23 cellular contexts compared by ENCODE assay signal in the genomic region with DNA sequence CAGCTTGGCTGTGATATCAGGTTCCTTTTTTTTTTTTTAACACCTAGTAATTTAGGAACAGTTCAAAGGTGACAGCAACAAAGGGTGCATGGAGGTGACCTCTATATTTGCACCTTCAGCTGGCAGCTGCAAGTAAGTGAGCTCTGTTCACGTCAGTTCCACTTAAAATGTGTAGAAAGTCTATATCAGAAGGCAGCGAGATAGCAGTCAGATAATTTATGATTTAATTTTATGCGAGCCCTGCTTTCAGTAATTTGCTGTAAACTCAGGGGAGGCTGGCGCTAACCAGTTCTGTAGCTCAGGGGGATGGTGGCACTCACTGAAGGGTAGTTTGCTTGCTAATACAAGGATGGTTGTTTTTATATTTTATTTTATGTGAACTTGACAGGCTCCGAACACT.
DNase-seq lines count a peak whose midpoint lies in the region; TF ChIP-seq lines count a peak whose summit lies in the region.
"Had no signal": no experiment of that assay in that cellular context is flagged by ENCODE, and none has a peak within 500 bp of the region (broad histone marks: within the 10 kb centered on the region; RNA-seq: fewer than 3 reads in every experiment).

No MANE protein-coding gene starts in this region.

- H3K9me3 ChIP-seq in BE2C (no peaks in the 10 kb centered on the region), SK-N-SH (no peaks in the 10 kb centered on the region), vagina (no peaks in the 10 kb centered on the region), HAP-1 (no peaks in the 10 kb centered on the region)
- H3K9me3 ChIP-seq in CD4-positive, alpha-beta memory T cell (ENCODE audit: control insufficient read depth in 1 of 2, low read length in 2 of 2) = no peaks in the 10 kb centered on the region
- H3K9me3 ChIP-seq: BLaER1 treated with 17β-estradiol and CSF1 and Interleukin-3, amounts not matched to agents 10 nM and 100 nM had no signal

- DNase-seq in BE2C = peak; percentile 26
- DNase-seq in NCI-H1417 treated with DMSO at 0.1 percent for 48 hours (lab: John Stamatoyannopoulos, UW) = peak; percentile 4
- DNase-seq in SK-N-SH = peak; percentile 30
- DNase-seq in CD4-positive, alpha-beta memory T cell = no peak
- no peak for DNase-seq in vagina (ENCODE audit: extremely low spot score in 2 of 2)
- no peak for DNase-seq in HAP-1 (ENCODE audit: low spot score in 2 of 2)
- DNase-seq: CD4-positive, alpha-beta T cell; COR-L47; GM23248; HCEC 1CT; IMR-90; MM.1S; NCI-H1436; NCI-H2029; NCI-H345; NCI-H510A treated with DMSO at 0.1 percent for 48 hours; Right ventricle myocardium superior; RPMI8226; SW 1271; T-helper 17 cell had no signal

- TF ChIP-seq CTCF in BE2C (IDR thresholded peaks at IDR 0.05; ENCODE audit: low read depth, low read length) (no peak), SK-N-SH (IDR thresholded peaks at IDR 0.05) (no peak), nephron (IDR thresholded peaks at IDR 0.05; ENCODE audit: unreplicated experiment in 3 of 3) (no peak), vagina (IDR thresholded peaks at IDR 0.05) (no peak)

- H3K36me3 Mint-ChIP-seq in nephron (ENCODE audit: low read depth) = no peaks in the 10 kb centered on the region
- H3K36me3 Mint-ChIP-seq in CD4-positive, alpha-beta memory T cell = no peaks in the 10 kb centered on the region

- H3F3A ChIP-seq in SK-N-SH (replicated peaks; ENCODE audit: insufficient read depth) = no peaks in the 10 kb centered on the region

- intact Hi-C loops in CD4-positive, alpha-beta memory T cell (cut with micrococcal nuclease) = no loop called here
- intact Hi-C loops in vagina (cut with DNase I) = no loop called here

- no peaks in the 10 kb centered on the region for H3K79me2 ChIP-seq in SK-N-SH (ENCODE audit: insufficient read depth)

- H3K36me3 ChIP-seq in BE2C (no peaks in the 10 kb centered on the region), SK-N-SH (replicated peaks in 1 of 2; ENCODE audit: control insufficient read depth in 1 of 2, insufficient read depth in 2 of 2, low read length in 1 of 2) (no peaks in the 10 kb centered on the region), vagina (no peaks in the 10 kb centered on the region), HAP-1 (replicated peaks) (no peaks in the 10 kb centered on the region)
- H3K36me3 ChIP-seq in CD4-positive, alpha-beta memory T cell (ENCODE audit: insufficient read depth, low read length) = no peaks in the 10 kb centered on the region
- H3K36me3 ChIP-seq: BLaER1 treated with 17β-estradiol and CSF1 and Interleukin-3, amounts not matched to agents 10 nM and 100 nM had no signal

- CTCF ChIA-PET in SK-N-SH (lab: Yijun Ruan, JAX) = interaction anchor here (0.6 to 1.1 kb wide), 2 partner anchors 130 to 857 kb away, joined by 4 read pairs; no protein-coding TSS in a partner anchor
- CTCF ChIA-PET in CD4-positive, alpha-beta memory T cell (lab: Charles Lee; ENCODE audit: partially characterized antibody) = no interaction called here

- TF ChIP-seq POLR2A in vagina (IDR thresholded peaks at IDR 0.05) = no peak

- H3K4me1 ChIP-seq in BE2C = peaks cover 3% of the 10 kb centered on the region; the same call in 1 of the 2 replicates
- peaks cover 0 to 13% of the 10 kb centered on the region in 2 experiments; a peak in 2 of 4 replicates for H3K4me1 ChIP-seq in SK-N-SH (ENCODE audit: control insufficient read depth in 1 of 2, insufficient read depth in 2 of 2, low read depth in 1 of 2, low read length in 1 of 2)
- H3K4me1 ChIP-seq in CD4-positive, alpha-beta memory T cell (ENCODE audit: insufficient read depth, low read length) = no peaks in the 10 kb centered on the region
- H3K4me1 ChIP-seq in vagina = no peaks in the 10 kb centered on the region
- H3K4me1 ChIP-seq in HAP-1 = peaks cover 3% of the 10 kb centered on the region; the same call in 1 of the 2 replicates

- no peaks in the 10 kb centered on the region for H3K9me3 Mint-ChIP-seq in nephron
- peaks cover 0 to 2% (median 0%) of the 10 kb centered on the region in 8 donors for H3K9me3 Mint-ChIP-seq in CD4-positive, alpha-beta memory T cell
- H3K9me3 Mint-ChIP-seq: CD4-positive, alpha-beta T cell had no signal

- H2AFZ ChIP-seq in SK-N-SH (ENCODE audit: low read depth) = no peak overlapping the region
- H2AFZ ChIP-seq: GM23248 had no signal

- H3K27me3 ChIP-seq in BE2C = no peaks in the 10 kb centered on the region
- H3K27me3 ChIP-seq in SK-N-SH (ENCODE audit: insufficient read depth) = no peaks in the 10 kb centered on the region
- no peaks in the 10 kb centered on the region for H3K27me3 ChIP-seq in CD4-positive, alpha-beta memory T cell (ENCODE audit: insufficient read depth, low read length)
- no peaks in the 10 kb centered on the region for H3K27me3 ChIP-seq in vagina
- H3K27me3 ChIP-seq in HAP-1 (ENCODE audit: low read depth) = no peaks in the 10 kb centered on the region
- H3K27me3 ChIP-seq: BLaER1 treated with 17β-estradiol and CSF1 and Interleukin-3, amounts not matched to agents 10 nM and 100 nM had no signal

- peaks cover 3% of the 10 kb centered on the region for H3K4me1 Mint-ChIP-seq in nephron
- no peaks in the 10 kb centered on the region for H3K4me1 Mint-ChIP-seq in CD4-positive, alpha-beta memory T cell
- H3K4me1 Mint-ChIP-seq: T-helper 17 cell had no signal

- H3K4me2 ChIP-seq in SK-N-SH = no peak overlapping the region
- H3K4me2 ChIP-seq: BLaER1 treated with 17β-estradiol and CSF1 and Interleukin-3, amounts not matched to agents 10 nM and 100 nM; KMS-11 had no signal

- H3K4me3 Mint-ChIP-seq in nephron = no peak overlapping the region
- H3K4me3 Mint-ChIP-seq in CD4-positive, alpha-beta memory T cell = no peak overlapping the region
- H3K4me3 Mint-ChIP-seq: CD4-positive, alpha-beta T cell; T-helper 17 cell had no signal

- no peaks in the 10 kb centered on the region for H4K20me1 ChIP-seq in SK-N-SH (ENCODE audit: insufficient read depth)
- H4K20me1 ChIP-seq: BLaER1 treated with 17β-estradiol and CSF1 and Interleukin-3, amounts not matched to agents 10 nM and 100 nM had no signal

- H3K9me2 ChIP-seq in SK-N-SH = no peaks in the 10 kb centered on the region

- H3K27ac ChIP-seq in SK-N-SH (ENCODE audit: low read depth in 2 of 2, low read length in 1 of 2) (peak overlapping the region in 1 of 2 experiments; percentile 92; a peak in 2 of 4 replicates), vagina (no peak overlapping the region)
- no peak overlapping the region for H3K27ac ChIP-seq in CD4-positive, alpha-beta memory T cell (ENCODE audit: low read depth, low read length)
- H3K27ac ChIP-seq: BLaER1 treated with 17β-estradiol and CSF1 and Interleukin-3, amounts not matched to agents 10 nM and 100 nM; GM23248; KMS-11 had no signal

- H3K27ac Mint-ChIP-seq in nephron = peak overlapping the region in 2 of 3 experiments; percentile 12 to 25
- no peak overlapping the region for H3K27ac Mint-ChIP-seq in CD4-positive, alpha-beta memory T cell
- H3K27ac Mint-ChIP-seq: CD4-positive, alpha-beta T cell; T-helper 17 cell had no signal

- POLR2A ChIA-PET in SK-N-SH (lab: Yijun Ruan, JAX) = interaction anchor here (0.6 kb wide), 1 partner anchor 131 kb away, joined by 3 read pairs; no protein-coding TSS in a partner anchor
- POLR2A ChIA-PET in CD4-positive, alpha-beta memory T cell (lab: Charles Lee; ENCODE audit: partially characterized antibody) = no interaction called here

- H3K4me3 ChIP-seq in BE2C (ENCODE audit: low read depth, low read length) = no peak overlapping the region
- no peak overlapping the region for H3K4me3 ChIP-seq in SK-N-SH (ENCODE audit: low read depth in 2 of 2, low read length in 1 of 2)
- H3K4me3 ChIP-seq in CD4-positive, alpha-beta memory T cell (ENCODE audit: low read length in 2 of 2) = no peak overlapping the region
- H3K4me3 ChIP-seq in vagina = no peak overlapping the region
- H3K4me3 ChIP-seq in HAP-1 = no peak overlapping the region
- H3K4me3 ChIP-seq: BLaER1 treated with 17β-estradiol and CSF1 and Interleukin-3, amounts not matched to agents 10 nM and 100 nM; GM23248 had no signal

- no peaks in the 10 kb centered on the region for H3K27me3 Mint-ChIP-seq in nephron (ENCODE audit: low read depth)
- H3K27me3 Mint-ChIP-seq in CD4-positive, alpha-beta memory T cell = no peaks in the 10 kb centered on the region
- H3K27me3 Mint-ChIP-seq: CD4-positive, alpha-beta T cell; T-helper 17 cell had no signal

- in situ Hi-C loops in HAP-1 (cut with MboI; ENCODE audit: low sequenced_read_pairs) = no loop called here

- TF ChIP-seq RAD21 in SK-N-SH (IDR thresholded peaks at IDR 0.05; ENCODE audit: low read length) = peak; percentile 25

- 56% methylated on average over 5 of the region's 5 CpGs for WGBS in SK-N-SH (ENCODE audit: low lambda C conversion rate)

- H3K9ac ChIP-seq in SK-N-SH = no peak overlapping the region
- H3K9ac ChIP-seq: BLaER1 treated with 17β-estradiol and CSF1 and Interleukin-3, amounts not matched to agents 10 nM and 100 nM; GM23248; KMS-11 had no signal

- TF ChIP-seq EP300 in SK-N-SH (IDR thresholded peaks at IDR 0.05; ENCODE audit: borderline replicate concordance in 1 of 2, low read depth in 1 of 2, low read length in 1 of 2) = peak in 1 of 2 experiments; percentile 92; a peak in 2 of 4 replicates

TF ChIP-seq in SK-N-SH, 30 proteins besides CTCF, POLR2A, EP300 and RAD21 (continues in another document):
- no peak for TF ChIP-seq JUND (IDR thresholded peaks at IDR 0.05)
- TF ChIP-seq GABPA (IDR thresholded peaks at IDR 0.05; ENCODE audit: low read depth) = no peak
- TF ChIP-seq, protein P1, sequence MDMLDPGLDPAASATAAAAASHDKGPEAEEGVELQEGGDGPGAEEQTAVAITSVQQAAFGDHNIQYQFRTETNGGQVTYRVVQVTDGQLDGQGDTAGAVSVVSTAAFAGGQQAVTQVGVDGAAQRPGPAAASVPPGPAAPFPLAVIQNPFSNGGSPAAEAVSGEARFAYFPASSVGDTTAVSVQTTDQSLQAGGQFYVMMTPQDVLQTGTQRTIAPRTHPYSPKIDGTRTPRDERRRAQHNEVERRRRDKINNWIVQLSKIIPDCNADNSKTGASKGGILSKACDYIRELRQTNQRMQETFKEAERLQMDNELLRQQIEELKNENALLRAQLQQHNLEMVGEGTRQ (IDR thresholded peaks at IDR 0.05; ENCODE audit: borderline replicate concordance, low read depth, low read length) = no peak
- no peak for TF ChIP-seq SMC3 (IDR thresholded peaks at IDR 0.05; ENCODE audit: low read depth, low read length)
- TF ChIP-seq POLR2AphosphoS5 (IDR thresholded peaks at IDR 0.05; ENCODE audit: low read depth, low read length) = no peak
- no peak for TF ChIP-seq FOXM1 (IDR thresholded peaks at IDR 0.05; ENCODE audit: low read depth)
- peak; percentile 61 for TF ChIP-seq CHD2 (IDR thresholded peaks at IDR 0.05; ENCODE audit: low read length, partially characterized antibody)
- no peak for TF ChIP-seq NRF1 (IDR thresholded peaks at IDR 0.05; ENCODE audit: low read depth, low read length)
- peak; percentile 86 for TF ChIP-seq RCOR1 (IDR thresholded peaks at IDR 0.05; ENCODE audit: low read length)
- TF ChIP-seq TAF1 (IDR thresholded peaks at IDR 0.05; ENCODE audit: borderline replicate concordance, low read depth, low read length) = no peak

Comparison
In these comparisons a context has a peak if more than half of its experiments do, and no peak if none do; other contexts are left out.
1. DNase-seq: peak in BE2C (single experiment), NCI-H1417 treated with DMSO at 0.1 percent for 48 hours (single experiment) and SK-N-SH (single experiment); none in CD4-positive, alpha-beta memory T cell (0 of 5), vagina (0 of 2) and HAP-1 (0 of 2).
2. H3K27ac Mint-ChIP-seq: peak in nephron (2 of 3); none in CD4-positive, alpha-beta memory T cell (0 of 7).